ENCODE assay signal across 28 cellular contexts in the genomic region with DNA sequence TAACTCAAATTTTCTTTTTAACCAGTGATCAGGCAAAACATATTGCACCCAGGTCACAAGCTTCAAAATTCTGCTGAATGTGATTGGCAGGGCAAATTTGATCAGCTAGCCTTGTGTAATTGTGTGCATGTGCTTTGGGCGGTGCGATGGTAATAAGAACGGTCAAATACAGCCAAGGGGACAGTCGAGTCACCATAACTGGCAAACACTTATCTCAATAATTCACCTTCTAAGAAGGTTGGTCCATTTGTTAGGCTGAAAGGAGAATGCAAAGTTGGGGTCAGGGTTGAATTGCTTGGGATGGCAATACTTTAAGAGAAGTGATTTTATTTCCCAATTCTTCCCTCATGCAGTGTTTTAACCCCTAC.
"Had no signal": no experiment of that assay in that cellular context is flagged by ENCODE, and none has a peak within 500 bp of the region (broad histone marks: within the 10 kb centered on the region; RNA-seq: fewer than 3 reads in every experiment).

No MANE protein-coding gene starts in this region.

- H3K27ac Mint-ChIP-seq: stimulated activated effector memory CD8-positive, alpha-beta T cell treated with anti-CD3 and anti-CD28 coated beads, Interleukin-12 subunit alpha, Interleukin-12 subunit beta, amount 100 ng/mL, for 72 hours; stimulated activated memory B cell treated with anti-CD40 and anti-IgM and Interleukin-4, amounts not matched to agents 10 μg/mL and 1 μg/mL and 100 μg/mL, for 72 hours; stimulated activated naive B cell treated with anti-CD40 and anti-IgM and Interleukin-4, amounts not matched to agents 10 μg/mL and 1 μg/mL and 100 μg/mL, for 72 hours; stimulated activated naive CD8-positive, alpha-beta T cell treated with anti-CD3 and anti-CD28 coated beads, Interleukin-15, amount 100 ng/mL, for 72 hours; stimulated activated naive CD8-positive, alpha-beta T cell treated with anti-CD3 and anti-CD28 coated beads, Interleukin-15, Interleukin-2, amounts not matched to agents 100 ng/mL and 50 ng/mL, for 24 hours; type B pancreatic cell had no signal

- H3K27ac ChIP-seq: stomach, suprapubic skin, testis, thoracic aorta, thyroid gland, tibial artery, tibial nerve, transverse colon, upper lobe of left lung, upper lobe of right lung, uterus, vagina had no signal

- ATAC-seq: stimulated activated effector memory CD8-positive, alpha-beta T cell treated with anti-CD3 and anti-CD28 coated beads, Interleukin-12 subunit alpha, Interleukin-12 subunit beta, amount 100 ng/mL, for 72 hours; stimulated activated memory B cell treated with anti-CD40 and anti-IgM and Interleukin-4, amounts not matched to agents 10 μg/mL and 1 μg/mL and 100 μg/mL, for 72 hours; stimulated activated naive B cell treated with anti-CD40 and anti-IgM and Interleukin-4, amounts not matched to agents 10 μg/mL and 1 μg/mL and 100 μg/mL, for 72 hours; stimulated activated naive CD8-positive, alpha-beta T cell treated with anti-CD3 and anti-CD28 coated beads, Interleukin-15, amount 100 ng/mL, for 72 hours; stimulated activated naive CD8-positive, alpha-beta T cell treated with anti-CD3 and anti-CD28 coated beads, Interleukin-15, Interleukin-2, amounts not matched to agents 100 U/mL and 50 U/mL, for 24 hours; upper lobe of right lung had no signal

- H3K36me3 ChIP-seq: stomach, suprapubic skin, thoracic aorta, thyroid gland, tibial artery, tibial nerve, transverse colon, upper lobe of left lung, upper lobe of right lung, uterus, vagina had no signal

- DNase-seq: stimulated activated CD4-positive, alpha-beta T cell treated with anti-CD3 and anti-CD28 coated beads, Interleukin-2, amount 100 ng/mL, for 48 hours; stimulated activated CD4-positive, alpha-beta T cell treated with anti-CD3 and anti-CD28 coated beads, Interleukin-4, amount 100 ng/mL, for 1 hour; stimulated activated CD4-positive, alpha-beta T cell treated with anti-CD3 and anti-CD28 coated beads, Interleukin-4, amount 100 ng/mL, for 24 hours; stimulated activated CD4-positive, alpha-beta T cell treated with anti-CD3 and anti-CD28 coated beads, Interleukin-4, amount 100 ng/mL, for 4 hours; stimulated activated CD8-positive, alpha-beta memory T cell treated with anti-CD3 and anti-CD28 coated beads, Interleukin-4, amount 100 ng/mL, for 48 hours; stimulated activated naive B cell treated with anti-CD40 and anti-IgM and Interleukin-4, amounts not matched to agents 10 μg/mL and 1 μg/mL and 100 μg/mL, for 72 hours; stimulated activated naive CD4-positive, alpha-beta T cell; stimulated activated naive CD4-positive, alpha-beta T cell treated with Interleukin-2 at 50 U/mL for 16 hours; stimulated activated naive CD8-positive, alpha-beta T cell treated with anti-CD3 and anti-CD28 coated beads, Interleukin-15, amount 100 ng/mL, for 72 hours; stimulated activated naive CD8-positive, alpha-beta T cell treated with anti-CD3 and anti-CD28 coated beads, Interleukin-15, Interleukin-2, amounts not matched to agents 100 U/mL and 50 U/mL, for 24 hours; stomach; substantia nigra; testis; thyroid gland; tibial artery; transverse colon; trophoblast cell; upper lobe of left lung; upper lobe of right lung; uterus had no signal

- H3K4me3 Mint-ChIP-seq: stimulated activated effector memory CD8-positive, alpha-beta T cell treated with anti-CD3 and anti-CD28 coated beads, Interleukin-12 subunit alpha, Interleukin-12 subunit beta, amount 100 ng/mL, for 72 hours; stimulated activated memory B cell treated with anti-CD40 and anti-IgM and Interleukin-4, amounts not matched to agents 10 μg/mL and 1 μg/mL and 100 μg/mL, for 72 hours; stimulated activated naive B cell treated with anti-CD40 and anti-IgM and Interleukin-4, amounts not matched to agents 10 μg/mL and 1 μg/mL and 100 μg/mL, for 72 hours; stimulated activated naive CD8-positive, alpha-beta T cell treated with anti-CD3 and anti-CD28 coated beads, Interleukin-15, amount 100 ng/mL, for 72 hours; stimulated activated naive CD8-positive, alpha-beta T cell treated with anti-CD3 and anti-CD28 coated beads, Interleukin-15, Interleukin-2, amounts not matched to agents 100 ng/mL and 50 ng/mL, for 24 hours; type B pancreatic cell had no signal

- H3K4me1 ChIP-seq: stomach, suprapubic skin, testis, thyroid gland, tibial artery, tibial nerve, transverse colon, upper lobe of left lung, upper lobe of right lung, uterus, vagina had no signal

- H3K36me3 Mint-ChIP-seq: stimulated activated effector memory CD8-positive, alpha-beta T cell treated with anti-CD3 and anti-CD28 coated beads, Interleukin-12 subunit alpha, Interleukin-12 subunit beta, amount 100 ng/mL, for 72 hours; stimulated activated memory B cell treated with anti-CD40 and anti-IgM and Interleukin-4, amounts not matched to agents 10 μg/mL and 1 μg/mL and 100 μg/mL, for 72 hours; stimulated activated naive B cell treated with anti-CD40 and anti-IgM and Interleukin-4, amounts not matched to agents 10 μg/mL and 1 μg/mL and 100 μg/mL, for 72 hours; type B pancreatic cell had no signal

- H3K27me3 ChIP-seq: stomach, suprapubic skin, testis, thyroid gland, tibial artery, tibial nerve, transverse colon, upper lobe of left lung, upper lobe of right lung, uterus, vagina had no signal

- H3K27me3 Mint-ChIP-seq: stimulated activated memory B cell treated with anti-CD40 and anti-IgM and Interleukin-4, amounts not matched to agents 10 μg/mL and 1 μg/mL and 100 μg/mL, for 72 hours; stimulated activated naive B cell treated with anti-CD40 and anti-IgM and Interleukin-4, amounts not matched to agents 10 μg/mL and 1 μg/mL and 100 μg/mL, for 72 hours; stimulated activated naive CD8-positive, alpha-beta T cell treated with anti-CD3 and anti-CD28 coated beads, Interleukin-15, amount 100 ng/mL, for 72 hours; stimulated activated naive CD8-positive, alpha-beta T cell treated with anti-CD3 and anti-CD28 coated beads, Interleukin-15, Interleukin-2, amounts not matched to agents 100 ng/mL and 50 ng/mL, for 24 hours; type B pancreatic cell had no signal

- H3K9me3 ChIP-seq: stomach, suprapubic skin, testis, thoracic aorta, thyroid gland, tibial artery, tibial nerve, transverse colon, upper lobe of left lung, upper lobe of right lung, uterus, vagina had no signal

- H3K4me3 ChIP-seq: stomach, suprapubic skin, testis, thoracic aorta, thyroid gland, tibial artery, tibial nerve, transverse colon, upper lobe of left lung, upper lobe of right lung, uterus, vagina had no signal

- H3K4me1 Mint-ChIP-seq: stimulated activated effector memory CD8-positive, alpha-beta T cell treated with anti-CD3 and anti-CD28 coated beads, Interleukin-12 subunit alpha, Interleukin-12 subunit beta, amount 100 ng/mL, for 72 hours; stimulated activated memory B cell treated with anti-CD40 and anti-IgM and Interleukin-4, amounts not matched to agents 10 μg/mL and 1 μg/mL and 100 μg/mL, for 72 hours; stimulated activated naive B cell treated with anti-CD40 and anti-IgM and Interleukin-4, amounts not matched to agents 10 μg/mL and 1 μg/mL and 100 μg/mL, for 72 hours; stimulated activated naive CD8-positive, alpha-beta T cell treated with anti-CD3 and anti-CD28 coated beads, Interleukin-15, amount 100 ng/mL, for 72 hours had no signal
